ENCODE assay signal across 8 cellular contexts in genomic region chr2:235135990-235136561, GRCh38.
DNase-seq lines count a peak whose midpoint lies in the region; ATAC-seq and TF ChIP-seq lines count a peak whose summit lies in the region.

No MANE protein-coding gene starts in this region.

- intact Hi-C loops in right lobe of liver (cut with DNase I) = loop anchor here in 1 of 2 donors (10.0 kb wide), 1 partner anchor 459 kb away; no protein-coding TSS in a partner anchor

- H3K4me3 ChIP-seq in right lobe of liver = no peak overlapping the region

- H3K27me3 ChIP-seq in right lobe of liver = no peaks in the 10 kb centered on the region

- no peak overlapping the region for H3K27ac ChIP-seq in right lobe of liver

- no peak for TF ChIP-seq POLR2A in right lobe of liver (IDR thresholded peaks at IDR 0.05)

- DNase-seq in NCI-H2196 (lab: John Stamatoyannopoulos, UW; ENCODE audit: unreplicated experiment) (peak; percentile 48), NCI-H2196 treated with DMSO at 0.1 percent for 48 hours (lab: John Stamatoyannopoulos, UW; ENCODE audit: unreplicated experiment) (no peak), NCI-H1694 treated with DMSO at 0.1 percent for 48 hours (lab: John Stamatoyannopoulos, UW) (peak; percentile 53), dermis blood vessel endothelial cell (peak; percentile 87), right lobe of liver (peak; percentile 74 to 80 (median 74))
- DNase-seq in activated CD4-positive, alpha-beta T cell treated with anti-CD3 and anti-CD28 coated beads for 1 hour = peak; percentile 11
- DNase-seq in stimulated activated CD8-positive, alpha-beta memory T cell treated with anti-CD3 and anti-CD28 coated beads, Interleukin-12 subunit alpha, Interleukin-12 subunit beta, amount 100 ng/mL, for 24 hours (ENCODE audit: extremely low read depth) = peak; percentile 11

- no peaks in the 10 kb centered on the region for H3K36me3 ChIP-seq in right lobe of liver

- H3K4me1 ChIP-seq in right lobe of liver = no peaks in the 10 kb centered on the region

- no peaks in the 10 kb centered on the region for H3K9me3 ChIP-seq in right lobe of liver

- peak; percentile 85 to 93 (median 90) for ATAC-seq in right lobe of liver
- ATAC-seq in HG03432 (IDR thresholded peaks at IDR 0.05; ENCODE audit: unreplicated experiment) = no peak

- TF ChIP-seq CTCF in right lobe of liver (IDR thresholded peaks at IDR 0.05) = peak; percentile 61 to 77 (median 72)

- 39% methylated on average over 6 of the region's 19 CpGs for WGBS in right lobe of liver (ENCODE audit: insufficient coverage, low coverage, low lambda C conversion rate, missing lambda C conversion rate)
